ENCODE assay signal across 13 cellular contexts in genomic region chr5:124736814-124737186, GRCh38. TPM values are rescaled to one million over a fixed set of nuclear protein-coding genes. Genes with fewer than 3 reads are reported as not detected.
A peak's percentile ranks its signal among the peaks of the same experiment; 100 is the strongest.
DNase-seq lines count a peak whose midpoint lies in the region; ATAC-seq and TF ChIP-seq lines count a peak whose summit lies in the region.
"Had no signal": no experiment of that assay in that cellular context is flagged by ENCODE, and none has a peak within 500 bp of the region (broad histone marks: within the 10 kb centered on the region; RNA-seq: fewer than 3 reads in every experiment).

No MANE protein-coding gene starts in this region.

- POLR2A ChIA-PET in naive thymus-derived CD8-positive, alpha-beta T cell (lab: Charles Lee), result no interaction called here

- H3K27me3 ChIP-seq in HUES6 (ENCODE audit: control insufficient read depth, insufficient read depth, low read length) (no peaks in the 10 kb centered on the region), WERI-Rb-1 (ENCODE audit: insufficient read depth, low read depth, severe bottlenecking) (no peaks in the 10 kb centered on the region), tibial nerve (no peaks in the 10 kb centered on the region)
- H3K27me3 ChIP-seq: heart left ventricle had no signal

- no peak for TF ChIP-seq EP300 in tibial nerve (IDR thresholded peaks at IDR 0.05)

- ATAC-seq in naive thymus-derived CD8-positive, alpha-beta T cell, result no peak
- no peak for ATAC-seq in GM21423 (IDR thresholded peaks at IDR 0.05; ENCODE audit: unreplicated experiment)
- ATAC-seq in GM21825 (IDR thresholded peaks at IDR 0.05; ENCODE audit: unreplicated experiment), result no peak

- TF ChIP-seq CTCF in WERI-Rb-1 (IDR thresholded peaks at IDR 0.05; ENCODE audit: low read depth, low read length) (no peak), tibial nerve (IDR thresholded peaks at IDR 0.05) (no peak)

- H3K4me1 ChIP-seq in HUES6 (ENCODE audit: control insufficient read depth, insufficient read depth, low read length), result peaks cover 94% of the 10 kb centered on the region
- peaks cover 0 to 79% (median 25%) of the 10 kb centered on the region in 4 donors for H3K4me1 ChIP-seq in tibial nerve

- H3K9me3 Mint-ChIP-seq in naive thymus-derived CD8-positive, alpha-beta T cell, result peaks cover 0 to 9% (median 0%) of the 10 kb centered on the region in 9 donors

- H3K27ac Mint-ChIP-seq in naive thymus-derived CD8-positive, alpha-beta T cell, result no peak overlapping the region
- H3K27ac Mint-ChIP-seq: activated naive CD4-positive, alpha-beta T cell treated with anti-CD3 and anti-CD28 coated beads for 36 hours; CD8-positive, alpha-beta memory T cell had no signal

- H3K4me1 Mint-ChIP-seq in naive thymus-derived CD8-positive, alpha-beta T cell, result peaks cover 0 to 42% (median 3%) of the 10 kb centered on the region in 4 donors
- H3K4me1 Mint-ChIP-seq: CD8-positive, alpha-beta memory T cell had no signal

- TF ChIP-seq POLR2A in tibial nerve (IDR thresholded peaks at IDR 0.05), result no peak

- peak overlapping the region; percentile 85 for H3K9ac ChIP-seq in HUES6 (ENCODE audit: low read length)

- 60 to 61% methylated on average over 3 of the region's 3 CpGs for WGBS in tibial nerve, 2 donors

- H3K36me3 Mint-ChIP-seq in naive thymus-derived CD8-positive, alpha-beta T cell, result peaks cover 0 to 5% (median 0%) of the 10 kb centered on the region in 3 donors

- no peak overlapping the region for H3K4me3 Mint-ChIP-seq in naive thymus-derived CD8-positive, alpha-beta T cell
- H3K4me3 Mint-ChIP-seq: activated naive CD4-positive, alpha-beta T cell treated with anti-CD3 and anti-CD28 coated beads for 36 hours; CD8-positive, alpha-beta memory T cell had no signal

- H3K36me3 ChIP-seq in HUES6 (ENCODE audit: control insufficient read depth, insufficient read depth, low read length) (peaks cover 9% of the 10 kb centered on the region; the same call in 1 of the 2 replicates), WERI-Rb-1 (no peaks in the 10 kb centered on the region), tibial nerve (no peaks in the 10 kb centered on the region)
- H3K36me3 ChIP-seq: heart left ventricle had no signal

- peak overlapping the region; percentile 47 for H3K4me3 ChIP-seq in HUES6 (ENCODE audit: low read depth, low read length)
- H3K4me3 ChIP-seq in WERI-Rb-1 (ENCODE audit: low read depth, low read length), result no peak overlapping the region
- H3K4me3 ChIP-seq in tibial nerve, result no peak overlapping the region
- H3K4me3 ChIP-seq: SK-N-MC had no signal

- peak overlapping the region; percentile 89 for H3K27ac ChIP-seq in HUES6 (ENCODE audit: low read depth, low read length)
- peak overlapping the region; percentile 29 for H3K27ac ChIP-seq in WERI-Rb-1
- H3K27ac ChIP-seq in tibial nerve, result peak overlapping the region in 3 of 4 donors; percentile 41 to 79 (median 79)
- H3K27ac ChIP-seq: SK-N-MC had no signal

- H3K9me3 ChIP-seq in HUES6 (ENCODE audit: control insufficient read depth, insufficient read depth, low read depth, low read length) (peaks cover 8% of the 10 kb centered on the region), WERI-Rb-1 (ENCODE audit: severe bottlenecking) (no peaks in the 10 kb centered on the region), tibial nerve (no peaks in the 10 kb centered on the region)
- H3K9me3 ChIP-seq: heart left ventricle had no signal

- DNase-seq in WERI-Rb-1 (no peak), left kidney (ENCODE audit: low read depth, low spot score) (peak; percentile 82), tibial nerve (ENCODE audit: low spot score in 2 of 2) (no peak)
- DNase-seq in naive thymus-derived CD8-positive, alpha-beta T cell, result no peak
- DNase-seq: activated naive CD4-positive, alpha-beta T cell treated with anti-CD3 and anti-CD28 coated beads for 36 hours; CD8-positive, alpha-beta memory T cell; heart left ventricle; left colon; NCI-H2029 had no signal

- H3K27me3 Mint-ChIP-seq in naive thymus-derived CD8-positive, alpha-beta T cell, result peaks cover 29 to 71% (median 37%) of the 10 kb centered on the region in 5 donors

RNA-seq across cellular contexts. Expression of gene ZNF608, which starts 9.6 kb away (rescaled TPM):
- 10 to 100 TPM; 16.3 to 34.8 (median 23.7) TPM for total RNA-seq in tibial nerve
- total RNA-seq in naive thymus-derived CD8-positive, alpha-beta T cell, result under 1 TPM; 0.47 to 0.66 TPM
- polyA plus RNA-seq in naive thymus-derived CD8-positive, alpha-beta T cell, result not detected
- total RNA-seq: activated naive CD4-positive, alpha-beta T cell treated with anti-CD3 and anti-CD28 coated beads for 36 hours; CD8-positive, alpha-beta memory T cell had no signal
- polyA plus RNA-seq: CD8-positive, alpha-beta memory T cell had no signal

Comparison
In these comparisons a context has a peak if more than half of its experiments do, and no peak if none do; other contexts are left out.
1. H3K27ac ChIP-seq: peak in every context shown above with its lines; median percentile 89 in HUES6; 79 in tibial nerve; 29 in WERI-Rb-1.
2. RNA of gene ZNF608, which starts 9.6 kb away (total RNA-seq): 16.3 to 34.8 TPM in tibial nerve; 0.47 to 0.66 TPM in naive thymus-derived CD8-positive, alpha-beta T cell; every median in the first group is over 10 times any median in the second.